Comparison of ENCODE assay signal across 43 cellular contexts in genomic region chr9:101631892-101632291, GRCh38. TPM values are rescaled to one million over a fixed set of nuclear protein-coding genes. Genes with fewer than 3 reads are reported as not detected.
"Had no signal": no experiment of that assay in that cellular context is flagged by ENCODE, and none has a peak within 500 bp of the region (broad histone marks: within the 10 kb centered on the region; RNA-seq: fewer than 3 reads in every experiment).

No MANE protein-coding gene starts in this region.

- H3K27ac Mint-ChIP-seq: activated naive CD4-positive, alpha-beta T cell treated with anti-CD3 and anti-CD28 coated beads for 36 hours; activated naive CD4-positive, alpha-beta T cell treated with anti-CD3 and anti-CD28 coated beads, Interleukin-2, amount 10 ng/mL, durations not matched to agents 7 days and 5 days; activated naive CD4-positive, alpha-beta T cell treated with anti-CD3 and anti-CD28 coated beads, Interleukin-2, amount 50 U/mL, for 24 hours; activated naive CD4-positive, alpha-beta T cell treated with anti-CD3 and anti-CD28 coated beads, Interleukin-2, amount 50 U/mL, for 72 hours; activated naive CD8-positive, alpha-beta T cell; activated naive CD8-positive, alpha-beta T cell treated with anti-CD3 and anti-CD28 coated beads for 36 hours; activated naive CD8-positive, alpha-beta T cell treated with anti-CD3 and anti-CD28 coated beads, Interleukin-2, amount 10 ng/mL, durations not matched to agents 7 days and 5 days; activated naive CD8-positive, alpha-beta T cell treated with anti-CD3 and anti-CD28 coated beads, Interleukin-2, amount 50 U/mL, for 24 hours; activated T-cell treated with anti-CD3 and anti-CD28 coated beads, Interleukin-2, amount 50 U/mL, for 24 hours; activated T-cell treated with anti-CD3 and anti-CD28 coated beads, Interleukin-2, amount 50 U/mL, for 72 hours; activated T-helper 1 cell treated with anti-CD3 and anti-CD28 coated beads, Interleukin-12 subunit alpha, Interleukin-12 subunit beta, Interleukin-2, Interleukin-4 antibody, amounts not matched to agents 30 ng/mL and 10 ng/mL and 1 ng/mL, durations not matched to agents 14 hours and 24 hours and 36 hours; activated T-helper 17 cell treated with anti-CD3 and anti-CD28 coated beads, Interleukin-2, amount 50 U/mL, for 72 hours; activated T-helper 2 cell treated with anti-CD3 and anti-CD28 coated beads, Interferon-gamma antibody, Interleukin-2, Interleukin-4, amounts not matched to agents 10 μg/mL and 5 μg/mL and 100 μg/mL, durations not matched to agents 14 hours and 24 hours and 36 hours; brain had no signal

- H3K36me3 Mint-ChIP-seq: activated naive CD4-positive, alpha-beta T cell treated with anti-CD3 and anti-CD28 coated beads, Interleukin-2, amount 10 ng/mL, durations not matched to agents 7 days and 5 days; activated naive CD4-positive, alpha-beta T cell treated with anti-CD3 and anti-CD28 coated beads, Interleukin-2, amount 50 U/mL, for 24 hours; activated naive CD4-positive, alpha-beta T cell treated with anti-CD3 and anti-CD28 coated beads, Interleukin-2, amount 50 U/mL, for 72 hours; activated naive CD8-positive, alpha-beta T cell; activated naive CD8-positive, alpha-beta T cell treated with anti-CD3 and anti-CD28 coated beads for 36 hours; activated naive CD8-positive, alpha-beta T cell treated with anti-CD3 and anti-CD28 coated beads, Interleukin-2, amount 10 ng/mL, durations not matched to agents 7 days and 5 days; brain had no signal

- H3K4me3 ChIP-seq: adrenal gland, ascending aorta, body of pancreas, breast epithelium, cardiac muscle cell had no signal

- H3K27me3 ChIP-seq: adrenal gland, ascending aorta, body of pancreas, brain microvascular endothelial cell, breast epithelium, cardiac muscle cell had no signal

- H3K4me3 Mint-ChIP-seq: activated naive CD4-positive, alpha-beta T cell treated with anti-CD3 and anti-CD28 coated beads for 36 hours; activated naive CD4-positive, alpha-beta T cell treated with anti-CD3 and anti-CD28 coated beads, Interleukin-2, amount 10 ng/mL, durations not matched to agents 7 days and 5 days; activated naive CD4-positive, alpha-beta T cell treated with anti-CD3 and anti-CD28 coated beads, Interleukin-2, amount 50 U/mL, for 24 hours; activated naive CD8-positive, alpha-beta T cell; activated naive CD8-positive, alpha-beta T cell treated with anti-CD3 and anti-CD28 coated beads for 36 hours; activated naive CD8-positive, alpha-beta T cell treated with anti-CD3 and anti-CD28 coated beads, Interleukin-2, amount 10 ng/mL, durations not matched to agents 7 days and 5 days; activated naive CD8-positive, alpha-beta T cell treated with anti-CD3 and anti-CD28 coated beads, Interleukin-2, amount 50 U/mL, for 24 hours; activated T-cell treated with anti-CD3 and anti-CD28 coated beads, Interleukin-2, amount 50 U/mL, for 24 hours; activated T-cell treated with anti-CD3 and anti-CD28 coated beads, Interleukin-2, amount 50 U/mL, for 4 hours; activated T-cell treated with anti-CD3 and anti-CD28 coated beads, Interleukin-2, amount 50 U/mL, for 72 hours; activated T-helper 1 cell treated with anti-CD3 and anti-CD28 coated beads, Interleukin-12 subunit alpha, Interleukin-12 subunit beta, Interleukin-2, Interleukin-4 antibody, amounts not matched to agents 30 ng/mL and 10 ng/mL and 1 ng/mL, durations not matched to agents 14 hours and 24 hours and 36 hours; activated T-helper 17 cell treated with anti-CD3 and anti-CD28 coated beads, Interleukin-2, amount 50 U/mL, for 72 hours; brain; central memory CD8-positive, alpha-beta T cell had no signal

- H3K27me3 Mint-ChIP-seq: activated naive CD4-positive, alpha-beta T cell treated with anti-CD3 and anti-CD28 coated beads, Interleukin-2, amount 10 ng/mL, durations not matched to agents 7 days and 5 days; activated naive CD4-positive, alpha-beta T cell treated with anti-CD3 and anti-CD28 coated beads, Interleukin-2, amount 50 U/mL, for 24 hours; activated naive CD8-positive, alpha-beta T cell; activated naive CD8-positive, alpha-beta T cell treated with anti-CD3 and anti-CD28 coated beads for 36 hours; activated naive CD8-positive, alpha-beta T cell treated with anti-CD3 and anti-CD28 coated beads, Interleukin-2, amount 10 ng/mL, durations not matched to agents 7 days and 5 days; activated naive CD8-positive, alpha-beta T cell treated with anti-CD3 and anti-CD28 coated beads, Interleukin-2, amount 50 U/mL, for 24 hours; activated T-cell treated with anti-CD3 and anti-CD28 coated beads, Interleukin-2, amount 50 U/mL, for 24 hours; activated T-helper 17 cell treated with anti-CD3 and anti-CD28 coated beads, Interleukin-2, amount 50 U/mL, for 72 hours; central memory CD8-positive, alpha-beta T cell had no signal

- FAIRE-seq: astrocyte, bronchial epithelial cell had no signal

- ATAC-seq: activated naive CD4-positive, alpha-beta T cell treated with anti-CD3 and anti-CD28 coated beads, Interleukin-2, amount 50 U/mL, for 72 hours; activated naive CD8-positive, alpha-beta T cell treated with anti-CD3 and anti-CD28 coated beads, Interleukin-2, amount 50 U/mL, for 24 hours; activated T-cell treated with anti-CD3 and anti-CD28 coated beads, Interleukin-2, amount 50 U/mL, for 4 hours; activated T-cell treated with anti-CD3 and anti-CD28 coated beads, Interleukin-2, amount 50 U/mL, for 72 hours; activated T-helper 17 cell treated with anti-CD3 and anti-CD28 coated beads, Interleukin-2, amount 50 U/mL, for 72 hours; body of pancreas had no signal

- H3K4me1 ChIP-seq: adrenal gland, ascending aorta, breast epithelium had no signal

- H3K36me3 ChIP-seq: adrenal gland, ascending aorta, brain microvascular endothelial cell, breast epithelium, cardiac muscle cell had no signal

- H3K9me3 Mint-ChIP-seq: activated naive CD4-positive, alpha-beta T cell treated with anti-CD3 and anti-CD28 coated beads for 36 hours; activated naive CD4-positive, alpha-beta T cell treated with anti-CD3 and anti-CD28 coated beads, Interleukin-2, amount 10 ng/mL, durations not matched to agents 7 days and 5 days; activated naive CD4-positive, alpha-beta T cell treated with anti-CD3 and anti-CD28 coated beads, Interleukin-2, amount 50 U/mL, for 24 hours; activated naive CD4-positive, alpha-beta T cell treated with anti-CD3 and anti-CD28 coated beads, Interleukin-2, amount 50 U/mL, for 72 hours; activated naive CD8-positive, alpha-beta T cell treated with anti-CD3 and anti-CD28 coated beads for 36 hours; activated naive CD8-positive, alpha-beta T cell treated with anti-CD3 and anti-CD28 coated beads, Interleukin-2, amount 10 ng/mL, durations not matched to agents 7 days and 5 days; activated naive CD8-positive, alpha-beta T cell treated with anti-CD3 and anti-CD28 coated beads, Interleukin-2, amount 50 U/mL, for 24 hours; activated T-cell treated with anti-CD3 and anti-CD28 coated beads, Interleukin-2, amount 50 U/mL, for 24 hours; activated T-cell treated with anti-CD3 and anti-CD28 coated beads, Interleukin-2, amount 50 U/mL, for 4 hours; activated T-cell treated with anti-CD3 and anti-CD28 coated beads, Interleukin-2, amount 50 U/mL, for 72 hours; activated T-helper 1 cell treated with anti-CD3 and anti-CD28 coated beads, Interleukin-12 subunit alpha, Interleukin-12 subunit beta, Interleukin-2, Interleukin-4 antibody, amounts not matched to agents 30 ng/mL and 10 ng/mL and 1 ng/mL, durations not matched to agents 14 hours and 24 hours and 36 hours; activated T-helper 17 cell treated with anti-CD3 and anti-CD28 coated beads, Interleukin-2, amount 50 U/mL, for 72 hours; activated T-helper 2 cell treated with anti-CD3 and anti-CD28 coated beads, Interferon-gamma antibody, Interleukin-2, Interleukin-4, amounts not matched to agents 10 μg/mL and 5 μg/mL and 100 μg/mL, durations not matched to agents 14 hours and 24 hours and 36 hours; brain; central memory CD8-positive, alpha-beta T cell had no signal

- DNase-seq: activated effector memory CD4-positive, alpha-beta T cell treated with anti-CD3 and anti-CD28 coated beads, Interleukin-2, amount 50 U/mL, for 16 hours; activated effector memory CD4-positive, alpha-beta T cell treated with Interleukin-2 at 50 U/mL for 16 hours; activated gamma-delta T cell; activated gamma-delta T cell treated with Interleukin-2 at 50 U/mL for 16 hours; activated naive CD4-positive, alpha-beta T cell; activated naive CD4-positive, alpha-beta T cell treated with anti-CD3 and anti-CD28 coated beads for 36 hours; activated naive CD4-positive, alpha-beta T cell treated with anti-CD3 and anti-CD28 coated beads, Interleukin-2, amount 10 ng/mL, durations not matched to agents 7 days and 5 days; activated naive CD4-positive, alpha-beta T cell treated with anti-CD3 and anti-CD28 coated beads, Interleukin-2, amount 50 U/mL, for 16 hours; activated naive CD4-positive, alpha-beta T cell treated with Interleukin-2 at 50 U/mL for 16 hours; activated naive CD8-positive, alpha-beta T cell treated with anti-CD3 and anti-CD28 coated beads for 36 hours; activated naive CD8-positive, alpha-beta T cell treated with anti-CD3 and anti-CD28 coated beads, Interleukin-2, amount 10 ng/mL, durations not matched to agents 7 days and 5 days; activated naive CD8-positive, alpha-beta T cell treated with anti-CD3 and anti-CD28 coated beads, Interleukin-2, amount 50 U/mL, for 24 hours; activated T-cell treated with anti-CD3 and anti-CD28 coated beads, Interleukin-2, amount 50 U/mL, for 1 hour; activated T-cell treated with anti-CD3 and anti-CD28 coated beads, Interleukin-2, amount 50 U/mL, for 24 hours; activated T-cell treated with anti-CD3 and anti-CD28 coated beads, Interleukin-2, amount 50 U/mL, for 4 hours; activated T-cell treated with anti-CD3 and anti-CD28 coated beads, Interleukin-2, amount 50 U/mL, for 48 hours; activated T-cell treated with anti-CD3 and anti-CD28 coated beads, Interleukin-2, amount 50 U/mL, for 72 hours; adrenal gland; amniotic stem cell; amygdala; anterior cingulate cortex; aorta; body of pancreas; brain microvascular endothelial cell; caudate nucleus; central memory CD4-positive, alpha-beta T cell; cerebellar nuclear complex had no signal

- H3K9me3 ChIP-seq: adrenal gland, ascending aorta, body of pancreas, breast epithelium had no signal

- H3K4me1 Mint-ChIP-seq: activated naive CD4-positive, alpha-beta T cell treated with anti-CD3 and anti-CD28 coated beads, Interleukin-2, amount 10 ng/mL, durations not matched to agents 7 days and 5 days; activated naive CD4-positive, alpha-beta T cell treated with anti-CD3 and anti-CD28 coated beads, Interleukin-2, amount 50 U/mL, for 24 hours; activated naive CD8-positive, alpha-beta T cell treated with anti-CD3 and anti-CD28 coated beads for 36 hours; activated naive CD8-positive, alpha-beta T cell treated with anti-CD3 and anti-CD28 coated beads, Interleukin-2, amount 10 ng/mL, durations not matched to agents 7 days and 5 days; activated naive CD8-positive, alpha-beta T cell treated with anti-CD3 and anti-CD28 coated beads, Interleukin-2, amount 50 U/mL, for 24 hours; activated T-helper 17 cell treated with anti-CD3 and anti-CD28 coated beads, Interleukin-2, amount 50 U/mL, for 72 hours; central memory CD8-positive, alpha-beta T cell had no signal

- H3K27ac ChIP-seq: adrenal gland, ascending aorta, body of pancreas, brain microvascular endothelial cell, breast epithelium, cardiac muscle cell had no signal

RNA-seq across cellular contexts. Expression of gene PPP3R2, which starts 37.1 kb away (rescaled TPM):
- total RNA-seq: activated naive CD4-positive, alpha-beta T cell treated with anti-CD3 and anti-CD28 coated beads for 36 hours; activated naive CD4-positive, alpha-beta T cell treated with anti-CD3 and anti-CD28 coated beads, Interleukin-2, amount 50 U/mL, for 72 hours; activated naive CD8-positive, alpha-beta T cell treated with anti-CD3 and anti-CD28 coated beads for 36 hours; activated naive CD8-positive, alpha-beta T cell treated with anti-CD3 and anti-CD28 coated beads, Interleukin-2, amount 10 ng/mL, durations not matched to agents 7 days and 5 days; activated T-cell treated with anti-CD3 and anti-CD28 coated beads, Interleukin-2, amount 50 U/mL, for 4 hours; activated T-cell treated with anti-CD3 and anti-CD28 coated beads, Interleukin-2, amount 50 U/mL, for 72 hours; activated T-helper 1 cell treated with anti-CD3 and anti-CD28 coated beads, Interleukin-12 subunit alpha, Interleukin-12 subunit beta, Interleukin-2, Interleukin-4 antibody, amounts not matched to agents 30 ng/mL and 10 ng/mL and 1 ng/mL, durations not matched to agents 14 hours and 24 hours and 36 hours; activated T-helper 17 cell treated with anti-CD3 and anti-CD28 coated beads, Interleukin-2, amount 50 U/mL, for 72 hours; activated T-helper 2 cell treated with anti-CD3 and anti-CD28 coated beads, Interferon-gamma antibody, Interleukin-2, Interleukin-4, amounts not matched to agents 10 μg/mL and 5 μg/mL and 100 μg/mL, durations not matched to agents 14 hours and 24 hours and 36 hours; adrenal gland; aorta; ascending aorta; astrocyte; body of pancreas; breast epithelium; bronchial epithelial cell; cardiac muscle cell; cardiac septum; chondrocyte had no signal
- polyA plus RNA-seq: adipose tissue, adrenal gland, aorta, cardiac muscle cell had no signal
